In genomic region chr1:66333463-66334232, GRCh38 we compare ENCODE assay signal across 8 cellular contexts.
DNase-seq lines count a peak whose midpoint lies in the region; ATAC-seq and TF ChIP-seq lines count a peak whose summit lies in the region.

No MANE protein-coding gene starts in this region.

- peak overlapping the region; percentile 35 to 85 (median 74) for H3K27ac ChIP-seq in gastroesophageal sphincter

- TF ChIP-seq POLR2A in gastroesophageal sphincter (IDR thresholded peaks at IDR 0.05) = no peak

- TF ChIP-seq EP300 in gastroesophageal sphincter (IDR thresholded peaks at IDR 0.05) = no peak

- peaks cover 51% of the 10 kb centered on the region for H3K4me1 Mint-ChIP-seq in T-helper 1 cell treated with Interleukin-12 subunit alpha and Interleukin-12 subunit beta and Interleukin-4 antibody, amounts not matched to agents 30 μg/mL and 1 μg/mL, for 36 hours (ENCODE audit: low read depth)

- no peaks in the 10 kb centered on the region for H3K27me3 Mint-ChIP-seq in T-helper 1 cell treated with Interleukin-12 subunit alpha and Interleukin-12 subunit beta and Interleukin-4 antibody, amounts not matched to agents 30 μg/mL and 1 μg/mL, for 36 hours (ENCODE audit: low read depth)

- H3K4me3 ChIP-seq in GM12875 (ENCODE audit: low read depth, low read length) (peak overlapping the region; percentile 61), gastroesophageal sphincter (peak overlapping the region; percentile 56 to 97), skeletal muscle satellite cell (ENCODE audit: low read length) (peak overlapping the region; percentile 71)

- H3K4me2 ChIP-seq in skeletal muscle satellite cell (ENCODE audit: low read length) = peak overlapping the region; percentile 90

- H3K4me3 Mint-ChIP-seq in T-helper 1 cell treated with Interleukin-12 subunit alpha and Interleukin-12 subunit beta and Interleukin-4 antibody, amounts not matched to agents 30 μg/mL and 1 μg/mL, for 36 hours = peak overlapping the region; percentile 97

- H3K36me3 ChIP-seq in gastroesophageal sphincter = no peaks in the 10 kb centered on the region
- H3K36me3 ChIP-seq in skeletal muscle satellite cell (ENCODE audit: insufficient read depth, low read length) = no peaks in the 10 kb centered on the region

- no peak for DNase-seq in NCI-H2171 (lab: John Stamatoyannopoulos, UW)
- DNase-seq in H4 (ENCODE audit: low spot score) = no peak

- H3K27ac Mint-ChIP-seq in T-helper 1 cell treated with Interleukin-12 subunit alpha and Interleukin-12 subunit beta and Interleukin-4 antibody, amounts not matched to agents 30 μg/mL and 1 μg/mL, for 36 hours = peak overlapping the region; percentile 96

- WGBS in gastroesophageal sphincter (ENCODE audit: low coverage in 1 of 2), 2 donors = 22 to 59% methylated on average over 3 to 4 of the region's 4 CpGs

- ATAC-seq in gastroesophageal sphincter = no peak
- no peak for ATAC-seq in GM21717 (IDR thresholded peaks at IDR 0.05; ENCODE audit: unreplicated experiment)
- ATAC-seq in GM19467 (IDR thresholded peaks at IDR 0.05; ENCODE audit: unreplicated experiment) = no peak

- H3K36me3 Mint-ChIP-seq in T-helper 1 cell treated with Interleukin-12 subunit alpha and Interleukin-12 subunit beta and Interleukin-4 antibody, amounts not matched to agents 30 μg/mL and 1 μg/mL, for 36 hours (ENCODE audit: low read depth) = peaks cover 41% of the 10 kb centered on the region

- no peak for TF ChIP-seq CTCF in GM12875 (IDR thresholded peaks at IDR 0.05; ENCODE audit: borderline replicate concordance, insufficient read depth, low read depth, low read length)
- TF ChIP-seq CTCF in gastroesophageal sphincter (IDR thresholded peaks at IDR 0.05) = no peak

- H3K9me3 ChIP-seq in gastroesophageal sphincter = no peaks in the 10 kb centered on the region
- H3K9me3 ChIP-seq in skeletal muscle satellite cell (replicated peaks; ENCODE audit: low read length) = no peaks in the 10 kb centered on the region

- H3K27me3 ChIP-seq in gastroesophageal sphincter = no peaks in the 10 kb centered on the region
- H3K27me3 ChIP-seq in skeletal muscle satellite cell (ENCODE audit: control insufficient read depth, insufficient read depth, low read length) = no peaks in the 10 kb centered on the region

- peak overlapping the region; percentile 78 for H3K9ac ChIP-seq in skeletal muscle satellite cell (ENCODE audit: low read depth, low read length)

- H3K4me1 ChIP-seq in gastroesophageal sphincter (peaks cover 0 to 53% (median 0%) of the 10 kb centered on the region in 3 donors), skeletal muscle satellite cell (ENCODE audit: control insufficient read depth, insufficient read depth, low read length) (peaks cover 43% of the 10 kb centered on the region)

- no peaks in the 10 kb centered on the region for H3K9me3 Mint-ChIP-seq in T-helper 1 cell treated with Interleukin-12 subunit alpha and Interleukin-12 subunit beta and Interleukin-4 antibody, amounts not matched to agents 30 μg/mL and 1 μg/mL, for 36 hours
